In the genomic region with DNA sequence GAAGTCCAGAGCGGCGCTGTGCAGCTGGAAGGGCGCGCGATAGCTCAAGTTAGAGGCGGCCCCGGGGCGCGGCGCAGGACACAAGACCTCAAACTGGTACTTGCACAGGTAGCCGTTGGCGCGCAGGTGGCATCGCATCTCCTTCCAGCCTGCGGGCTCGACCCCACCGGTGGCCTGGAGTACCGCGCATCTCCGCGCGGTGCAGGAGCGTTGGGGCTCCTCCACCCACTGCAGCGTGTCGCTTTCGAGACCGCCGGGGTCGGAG, we compare ENCODE assay signal across 10 cellular contexts. TPM values are rescaled to one million over a fixed set of nuclear protein-coding genes. Genes with fewer than 3 reads are reported as not detected.
DNase-seq lines count a peak whose midpoint lies in the region; ATAC-seq, FAIRE-seq and TF ChIP-seq lines count a peak whose summit lies in the region.
"Had no signal": no experiment of that assay in that cellular context is flagged by ENCODE, and none has a peak within 500 bp of the region (broad histone marks: within the 10 kb centered on the region; RNA-seq: fewer than 3 reads in every experiment).

No MANE protein-coding gene starts in this region.

- no peaks in the 10 kb centered on the region for H3K36me3 Mint-ChIP-seq in MCF 10A (ENCODE audit: insufficient read depth, unreplicated experiment)
- no peaks in the 10 kb centered on the region for H3K36me3 Mint-ChIP-seq in naive thymus-derived CD8-positive, alpha-beta T cell

- peak overlapping the region; percentile 46 to 83 for H3K27ac ChIP-seq in breast epithelium
- H3K27ac ChIP-seq in endothelial cell of umbilical vein (ENCODE audit: insufficient read depth, low read depth, low read length), result peak overlapping the region; percentile 89
- peak overlapping the region; percentile 68 for H3K27ac ChIP-seq in vagina

- no peak for FAIRE-seq in endothelial cell of umbilical vein (lab: Jason Lieb, UNC)
- FAIRE-seq in H54 (lab: Jason Lieb, UNC), result no peak

- H3K9me3 ChIP-seq in breast epithelium (no peaks in the 10 kb centered on the region), endothelial cell of umbilical vein (replicated peaks; ENCODE audit: control insufficient read depth, insufficient read depth, low read length) (no peaks in the 10 kb centered on the region), vagina (no peaks in the 10 kb centered on the region)

- no peaks in the 10 kb centered on the region for H4K20me1 ChIP-seq in endothelial cell of umbilical vein (replicated peaks; ENCODE audit: control insufficient read depth, extremely low read depth, insufficient read depth, low read length)

- BruUV-seq in MCF 10A (replicated peaks; lab: Mats Ljungman, UMichigan) (no TSS peak), endothelial cell of umbilical vein (replicated peaks; lab: Mats Ljungman, UMichigan) (no TSS peak)

- H3K9me1 ChIP-seq in endothelial cell of umbilical vein (replicated peaks; ENCODE audit: control insufficient read depth, extremely low read depth, insufficient read depth, low read length), result no peaks in the 10 kb centered on the region

- H3K4me1 ChIP-seq in breast epithelium, result no peaks in the 10 kb centered on the region
- peaks cover 26% of the 10 kb centered on the region for H3K4me1 ChIP-seq in endothelial cell of umbilical vein (ENCODE audit: control insufficient read depth, extremely low read depth, insufficient read depth, low read length)
- H3K4me1 ChIP-seq in vagina, result peaks cover 13% of the 10 kb centered on the region

- peak overlapping the region; percentile 99 for H3K9ac ChIP-seq in endothelial cell of umbilical vein (replicated peaks; ENCODE audit: extremely low read depth, insufficient read depth, low read length)

- TF ChIP-seq POLR2A in breast epithelium (IDR thresholded peaks at IDR 0.05) (no peak), endothelial cell of umbilical vein (IDR thresholded peaks at IDR 0.05; ENCODE audit: low read depth, low read length) (no peak), vagina (IDR thresholded peaks at IDR 0.05) (no peak), H54 (IDR thresholded peaks at IDR 0.05; ENCODE audit: low read depth, low read length) (no peak)

- TF ChIP-seq CTCF in breast epithelium (IDR thresholded peaks at IDR 0.05), result no peak
- TF ChIP-seq CTCF in MCF 10A (IDR thresholded peaks at IDR 0.05; ENCODE audit: unreplicated experiment), result no peak
- TF ChIP-seq CTCF in endothelial cell of umbilical vein (IDR thresholded peaks at IDR 0.05; ENCODE audit: extremely low read depth in 1 of 2, insufficient read depth in 1 of 2, low read depth in 1 of 2, low read length in 2 of 2), result no peak
- TF ChIP-seq CTCF in vagina (IDR thresholded peaks at IDR 0.05), result no peak
- TF ChIP-seq CTCF in GM10248 (IDR thresholded peaks at IDR 0.05; ENCODE audit: control extremely low read depth, extremely low read depth, low read depth, missing control alignments), result no peak

- H3K36me3 ChIP-seq in breast epithelium (no peaks in the 10 kb centered on the region), endothelial cell of umbilical vein (ENCODE audit: control insufficient read depth in 2 of 2, extremely low read depth in 1 of 2, insufficient read depth in 2 of 2, low read length in 2 of 2) (peaks cover 6 to 11% of the 10 kb centered on the region in 2 experiments), vagina (no peaks in the 10 kb centered on the region)

- peaks cover 7% of the 10 kb centered on the region for H3K9me3 Mint-ChIP-seq in MCF 10A (ENCODE audit: unreplicated experiment)
- H3K9me3 Mint-ChIP-seq in naive thymus-derived CD8-positive, alpha-beta T cell, result peaks cover 0 to under 1% (median 0%) of the 10 kb centered on the region in 9 donors

- DNase-seq in breast epithelium (ENCODE audit: low spot score in 2 of 2) (no peak), MCF 10A (ENCODE audit: unreplicated experiment) (no peak), endothelial cell of umbilical vein (ENCODE audit: low read depth, low spot score) (no peak), vagina (ENCODE audit: extremely low spot score in 2 of 2) (no peak), H54 (ENCODE audit: insufficient read length, low spot score) (no peak), GM10248 (ENCODE audit: extremely low spot score) (no peak), NCI-H1048 (lab: John Stamatoyannopoulos, UW) (no peak)
- DNase-seq in naive thymus-derived CD8-positive, alpha-beta T cell, result peak in 2 of 10 donors; percentile 3 to 14
- DNase-seq: DMS153 had no signal

- ATAC-seq in naive thymus-derived CD8-positive, alpha-beta T cell, result peak; percentile 63 to 66
- ATAC-seq: Panc1 had no signal

- H3K27me3 Mint-ChIP-seq in MCF 10A (ENCODE audit: insufficient read depth, unreplicated experiment), result no peaks in the 10 kb centered on the region
- H3K27me3 Mint-ChIP-seq in naive thymus-derived CD8-positive, alpha-beta T cell, result peaks cover 17 to 58% (median 40%) of the 10 kb centered on the region in 5 donors

- H3K4me3 ChIP-seq in breast epithelium, result peak overlapping the region; percentile 45 to 64 (median 47)
- H3K4me3 ChIP-seq in endothelial cell of umbilical vein (replicated peaks in 1 of 3; ENCODE audit: insufficient read depth in 1 of 3, low read depth in 1 of 3, low read length in 3 of 3), result peak overlapping the region; percentile 86 to 100 (median 99)
- peak overlapping the region; percentile 39 to 47 for H3K4me3 ChIP-seq in vagina

- peak overlapping the region; percentile 38 for H3K4me2 ChIP-seq in endothelial cell of umbilical vein (ENCODE audit: insufficient read depth, low read length)

- peaks cover 53% of the 10 kb centered on the region for H3K79me2 ChIP-seq in endothelial cell of umbilical vein (ENCODE audit: control insufficient read depth, insufficient read depth, low read length)

- intact Hi-C loops in breast epithelium (cut with DNase I; ENCODE audit: low total_unique reads), result loop anchor here (5.0 kb wide), 1 partner anchor 408 kb away; no protein-coding TSS in a partner anchor
- intact Hi-C loops in MCF 10A (cut with micrococcal nuclease), result no loop called here
- intact Hi-C loops in endothelial cell of umbilical vein (cut with micrococcal nuclease), result loop anchor here (5.0 kb wide), 1 partner anchor 268 kb away; no protein-coding TSS in a partner anchor
- intact Hi-C loops in vagina (cut with DNase I), result no loop called here

- POLR2A ChIA-PET in MCF 10A (lab: Yijun Ruan, JAX) (no interaction called here), endothelial cell of umbilical vein (lab: Charles Lee) (interaction anchor here (0.7 to 2.5 kb wide), 10 partner anchors 27 to 737 kb away, joined by 3 to 30 read pairs (median 10); no protein-coding TSS in a partner anchor), GM10248 (lab: Yijun Ruan, JAX) (no interaction called here)
- POLR2A ChIA-PET in naive thymus-derived CD8-positive, alpha-beta T cell (lab: Charles Lee), result no interaction called here

- dilution Hi-C loops in endothelial cell of umbilical vein (cut with MboI; ENCODE audit: extremely low pct_ligation_motif_present, low sequenced_read_pairs), result no loop called here

- H2AFZ ChIP-seq in endothelial cell of umbilical vein (ENCODE audit: low read depth, low read length), result no peak overlapping the region

- peaks cover 5 to 21% of the 10 kb centered on the region in 2 donors for H3K27me3 ChIP-seq in breast epithelium
- no peaks in the 10 kb centered on the region for H3K27me3 ChIP-seq in endothelial cell of umbilical vein (ENCODE audit: control insufficient read depth in 2 of 2, insufficient read depth in 2 of 2, low read length in 2 of 2)
- no peaks in the 10 kb centered on the region for H3K27me3 ChIP-seq in vagina

- H3K27ac Mint-ChIP-seq in MCF 10A (ENCODE audit: low read depth, unreplicated experiment), result no peak overlapping the region
- H3K27ac Mint-ChIP-seq in naive thymus-derived CD8-positive, alpha-beta T cell, result peak overlapping the region in 1 of 10 donors; percentile 9

- no peaks in the 10 kb centered on the region for H3K4me1 Mint-ChIP-seq in MCF 10A (ENCODE audit: insufficient read depth, unreplicated experiment)
- H3K4me1 Mint-ChIP-seq in naive thymus-derived CD8-positive, alpha-beta T cell, result peaks cover 4 to 15% (median 11%) of the 10 kb centered on the region in 4 donors

- H3K4me3 Mint-ChIP-seq in MCF 10A (ENCODE audit: unreplicated experiment), result no peak overlapping the region
- H3K4me3 Mint-ChIP-seq in naive thymus-derived CD8-positive, alpha-beta T cell, result peak overlapping the region; percentile 33 to 72 (median 58)

- CTCF ChIA-PET in MCF 10A (lab: Yijun Ruan, JAX) (interaction anchor here (0.6 kb wide), 1 partner anchor 37 kb away, joined by 4 read pairs; no protein-coding TSS in a partner anchor), endothelial cell of umbilical vein (lab: Charles Lee) (interaction anchor here (1.4 to 10.5 kb wide), 19 partner anchors 20 to 760 kb away, joined by 3 to 120 read pairs (median 9); partner anchors contain the start of gene SSTR1), GM10248 (lab: Yijun Ruan, JAX) (no interaction called here)

TF ChIP-seq in endothelial cell of umbilical vein, 7 proteins besides CTCF, POLR2A, EP300 and RAD21:
- no peak for TF ChIP-seq MYC (IDR thresholded peaks at IDR 0.05; ENCODE audit: low read depth, low read length)

RNA-seq across cellular contexts. Expression of gene CLEC14A, which starts 0.6 kb away (rescaled TPM):
- total RNA-seq in breast epithelium (10 to 100 TPM; 11.9 to 25.6 (median 24.8) TPM), MCF 10A (2022) (not detected in 2 replicates), endothelial cell of umbilical vein (396 and 414 TPM in 2 replicates), vagina (33.1 TPM)
- 562 and 569 TPM in 2 replicates for polyA plus RNA-seq in endothelial cell of umbilical vein
- 388 and 440 TPM in 2 replicates for polyA plus RNA-seq in endothelial cell of umbilical vein (2011; cell fraction: cytosol; rRNA removed)
- 252 and 257 TPM in 2 replicates for polyA plus RNA-seq in endothelial cell of umbilical vein (2011; cell fraction: nucleus; rRNA removed)
- 248 and 278 TPM in 2 replicates for polyA plus RNA-seq in endothelial cell of umbilical vein (2012)
- polyA minus RNA-seq in endothelial cell of umbilical vein, result 365 TPM in 2 replicates
- not detected for polyA minus RNA-seq in endothelial cell of umbilical vein (2011; cell fraction: cytosol; rRNA and poly(A)+ RNA removed)
- 235 and 299 TPM in 2 replicates for polyA minus RNA-seq in endothelial cell of umbilical vein (2011; cell fraction: nucleus; rRNA and poly(A)+ RNA removed)
- total RNA-seq in naive thymus-derived CD8-positive, alpha-beta T cell, result not detected
- under 1 TPM in 1 of 3 donors, not detected in 2; 0.08 TPM for polyA plus RNA-seq in naive thymus-derived CD8-positive, alpha-beta T cell

RNA-seq across cellular contexts. Expression of gene SSTR1, which starts 47.6 kb away (rescaled TPM):
- total RNA-seq in breast epithelium (under 1 TPM; 0.16 to 0.33 (median 0.29) TPM), MCF 10A (2022) (0.29 and 0.33 TPM in 2 replicates), endothelial cell of umbilical vein (1.2 and 1.4 TPM in 2 replicates), vagina (1.2 TPM)
- polyA plus RNA-seq in endothelial cell of umbilical vein, result 1.9 and 2.2 TPM in 2 replicates
- 1.1 and 1.3 TPM in 2 replicates for polyA plus RNA-seq in endothelial cell of umbilical vein (2011; cell fraction: cytosol; rRNA removed)
- 1.5 and 1.7 TPM in 2 replicates for polyA plus RNA-seq in endothelial cell of umbilical vein (2011; cell fraction: nucleus; rRNA removed)
- polyA plus RNA-seq in endothelial cell of umbilical vein (2012), result 0.12 and 0.39 TPM in 2 replicates
- polyA minus RNA-seq in endothelial cell of umbilical vein, result 1.9 and 2.9 TPM in 2 replicates
- polyA minus RNA-seq in endothelial cell of umbilical vein (2011; cell fraction: cytosol; rRNA and poly(A)+ RNA removed), result 13.7 TPM
- polyA minus RNA-seq in endothelial cell of umbilical vein (2011; cell fraction: nucleus; rRNA and poly(A)+ RNA removed), result 1.5 and 2.1 TPM in 2 replicates
- total RNA-seq in naive thymus-derived CD8-positive, alpha-beta T cell, result not detected
- polyA plus RNA-seq in naive thymus-derived CD8-positive, alpha-beta T cell, result not detected

Comparison
In these comparisons a context has a peak if more than half of its experiments do, and no peak if none do; other contexts are left out.
1. RNA of gene CLEC14A, which starts 0.6 kb away (total RNA-seq): 396 to 414 TPM in endothelial cell of umbilical vein, 33.1 TPM in vagina (single experiment) and 11.9 to 25.6 TPM in breast epithelium; not detected in MCF 10A and not detected in naive thymus-derived CD8-positive, alpha-beta T cell; every median in the first group is over 10 times any median in the second.
2. intact Hi-C loops: an anchor here in breast epithelium (5.0 kb wide) and endothelial cell of umbilical vein (5.0 kb wide); none called in MCF 10A and vagina.
3. H3K4me3 ChIP-seq: peak in every context shown above with its lines; median percentile 99 in endothelial cell of umbilical vein; 47 in breast epithelium; 43 in vagina.
4. Peak in every context shown above with its lines, with median percentiles within 50 percentile points of each other: H3K27ac ChIP-seq.